Comparison of ENCODE assay signal across 31 cellular contexts in the genomic region with DNA sequence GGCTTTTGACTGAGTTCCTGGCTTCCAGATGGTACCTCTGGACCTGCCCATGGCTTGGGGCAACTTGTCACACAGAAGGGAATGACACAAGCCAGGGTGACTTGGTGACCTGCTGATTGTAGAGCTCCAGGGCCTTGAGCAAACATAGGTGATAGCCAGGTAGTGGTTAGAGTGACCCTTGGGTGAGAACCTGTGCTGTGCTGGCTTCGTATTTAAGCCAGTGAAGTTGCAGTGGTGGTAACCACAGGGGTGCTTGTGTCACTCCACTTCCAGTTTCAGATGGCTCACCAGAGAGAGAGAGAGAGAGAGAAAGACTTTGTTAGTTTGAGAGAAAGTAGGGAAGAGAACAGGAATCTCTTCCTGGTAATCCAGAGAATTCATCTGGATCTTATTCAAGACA.
"Had no signal": no experiment of that assay in that cellular context is flagged by ENCODE, and none has a peak within 500 bp of the region (broad histone marks: within the 10 kb centered on the region; RNA-seq: fewer than 3 reads in every experiment).

No MANE protein-coding gene starts in this region.

- H3K4me1 ChIP-seq: adrenal gland, ascending aorta, body of pancreas, breast epithelium had no signal

- H3K4me3 ChIP-seq: adrenal gland, ascending aorta, body of pancreas, breast epithelium, cardiac muscle cell had no signal

- H3K27ac ChIP-seq: adrenal gland, ascending aorta, body of pancreas, brain microvascular endothelial cell, breast epithelium, cardiac muscle cell had no signal

- DNase-seq: activated effector memory CD4-positive, alpha-beta T cell treated with anti-CD3 and anti-CD28 coated beads, Interleukin-2, amount 50 U/mL, for 16 hours; activated effector memory CD4-positive, alpha-beta T cell treated with Interleukin-2 at 50 U/mL for 16 hours; activated gamma-delta T cell; activated gamma-delta T cell treated with Interleukin-2 at 50 U/mL for 16 hours; activated naive CD4-positive, alpha-beta T cell; activated naive CD4-positive, alpha-beta T cell treated with anti-CD3 and anti-CD28 coated beads for 36 hours; activated naive CD4-positive, alpha-beta T cell treated with anti-CD3 and anti-CD28 coated beads, Interleukin-2, amount 10 ng/mL, durations not matched to agents 7 days and 5 days; activated naive CD4-positive, alpha-beta T cell treated with anti-CD3 and anti-CD28 coated beads, Interleukin-2, amount 50 U/mL, for 16 hours; activated naive CD4-positive, alpha-beta T cell treated with Interleukin-2 at 50 U/mL for 16 hours; activated naive CD8-positive, alpha-beta T cell treated with anti-CD3 and anti-CD28 coated beads for 36 hours; activated naive CD8-positive, alpha-beta T cell treated with anti-CD3 and anti-CD28 coated beads, Interleukin-2, amount 10 ng/mL, durations not matched to agents 7 days and 5 days; activated naive CD8-positive, alpha-beta T cell treated with anti-CD3 and anti-CD28 coated beads, Interleukin-2, amount 50 U/mL, for 24 hours; activated T-cell treated with anti-CD3 and anti-CD28 coated beads, Interleukin-2, amount 50 U/mL, for 24 hours; activated T-cell treated with anti-CD3 and anti-CD28 coated beads, Interleukin-2, amount 50 U/mL, for 4 hours; activated T-cell treated with anti-CD3 and anti-CD28 coated beads, Interleukin-2, amount 50 U/mL, for 48 hours; activated T-cell treated with anti-CD3 and anti-CD28 coated beads, Interleukin-2, amount 50 U/mL, for 72 hours; adrenal gland; amniotic stem cell; amygdala; anterior cingulate cortex; aorta; body of pancreas; brain microvascular endothelial cell; caudate nucleus; central memory CD4-positive, alpha-beta T cell; cerebellar nuclear complex had no signal

- H3K36me3 ChIP-seq: adrenal gland, ascending aorta, brain microvascular endothelial cell, breast epithelium, cardiac muscle cell had no signal

- H3K9me3 ChIP-seq: adrenal gland, ascending aorta, body of pancreas had no signal

- H3K27me3 ChIP-seq: adrenal gland, ascending aorta, body of pancreas, brain microvascular endothelial cell, cardiac muscle cell had no signal

- ATAC-seq: activated naive CD4-positive, alpha-beta T cell treated with anti-CD3 and anti-CD28 coated beads, Interleukin-2, amount 50 U/mL, for 72 hours; activated naive CD8-positive, alpha-beta T cell treated with anti-CD3 and anti-CD28 coated beads, Interleukin-2, amount 50 U/mL, for 24 hours; activated T-cell treated with anti-CD3 and anti-CD28 coated beads, Interleukin-2, amount 50 U/mL, for 4 hours; activated T-cell treated with anti-CD3 and anti-CD28 coated beads, Interleukin-2, amount 50 U/mL, for 72 hours; activated T-helper 17 cell treated with anti-CD3 and anti-CD28 coated beads, Interleukin-2, amount 50 U/mL, for 72 hours; body of pancreas had no signal
